In genomic region chr17:1907818-1908698, GRCh38 we compare ENCODE assay signal across 8 cellular contexts.
A peak's percentile ranks its signal among the peaks of the same experiment; 100 is the strongest.
DNase-seq lines count a peak whose midpoint lies in the region; ATAC-seq and TF ChIP-seq lines count a peak whose summit lies in the region.

No MANE protein-coding gene starts in this region.

- ATAC-seq in esophagus mucosa, result peak; percentile 42
- no peak for ATAC-seq in HG02885 (IDR thresholded peaks at IDR 0.05; ENCODE audit: poor library complexity, unreplicated experiment)

- no peak for TF ChIP-seq CTCF in osteocyte (IDR thresholded peaks at IDR 0.05)

- DNase-seq in EH (ENCODE audit: low read depth), result peak; percentile 39
- DNase-seq in RPMI7951 (ENCODE audit: low read depth), result peak; percentile 29
- no peak for DNase-seq in osteocyte (ENCODE audit: extremely low spot score, unreplicated experiment)
- no peak for DNase-seq in HuH-7 (ENCODE audit: low spot score)
- no peak for DNase-seq in NCI-H1694 treated with DMSO at 0.1 percent for 48 hours (lab: John Stamatoyannopoulos, UW)
- DNase-seq in NCI-H1105 treated with DMSO at 0.1 percent for 48 hours (lab: John Stamatoyannopoulos, UW), result no peak

- H3K27me3 Mint-ChIP-seq in osteocyte (ENCODE audit: unreplicated experiment), result peaks cover 53% of the 10 kb centered on the region

- H3K4me1 Mint-ChIP-seq in osteocyte (ENCODE audit: unreplicated experiment), result peaks cover 11% of the 10 kb centered on the region

- no peaks in the 10 kb centered on the region for H3K36me3 Mint-ChIP-seq in osteocyte (ENCODE audit: unreplicated experiment)

- H3K4me3 Mint-ChIP-seq in osteocyte (ENCODE audit: unreplicated experiment), result peak overlapping the region; percentile 60

- H3K27ac Mint-ChIP-seq in osteocyte (ENCODE audit: unreplicated experiment), result no peak overlapping the region

- no peaks in the 10 kb centered on the region for H3K9me3 Mint-ChIP-seq in osteocyte (ENCODE audit: unreplicated experiment)

Comparison
In these comparisons a context has a peak if more than half of its experiments do, and no peak if none do; other contexts are left out.
1. DNase-seq: peak in EH (single experiment) and RPMI7951 (single experiment); none in osteocyte (single experiment), HuH-7 (single experiment), NCI-H1694 treated with DMSO at 0.1 percent for 48 hours (single experiment) and NCI-H1105 treated with DMSO at 0.1 percent for 48 hours (single experiment).